In the genomic region with DNA sequence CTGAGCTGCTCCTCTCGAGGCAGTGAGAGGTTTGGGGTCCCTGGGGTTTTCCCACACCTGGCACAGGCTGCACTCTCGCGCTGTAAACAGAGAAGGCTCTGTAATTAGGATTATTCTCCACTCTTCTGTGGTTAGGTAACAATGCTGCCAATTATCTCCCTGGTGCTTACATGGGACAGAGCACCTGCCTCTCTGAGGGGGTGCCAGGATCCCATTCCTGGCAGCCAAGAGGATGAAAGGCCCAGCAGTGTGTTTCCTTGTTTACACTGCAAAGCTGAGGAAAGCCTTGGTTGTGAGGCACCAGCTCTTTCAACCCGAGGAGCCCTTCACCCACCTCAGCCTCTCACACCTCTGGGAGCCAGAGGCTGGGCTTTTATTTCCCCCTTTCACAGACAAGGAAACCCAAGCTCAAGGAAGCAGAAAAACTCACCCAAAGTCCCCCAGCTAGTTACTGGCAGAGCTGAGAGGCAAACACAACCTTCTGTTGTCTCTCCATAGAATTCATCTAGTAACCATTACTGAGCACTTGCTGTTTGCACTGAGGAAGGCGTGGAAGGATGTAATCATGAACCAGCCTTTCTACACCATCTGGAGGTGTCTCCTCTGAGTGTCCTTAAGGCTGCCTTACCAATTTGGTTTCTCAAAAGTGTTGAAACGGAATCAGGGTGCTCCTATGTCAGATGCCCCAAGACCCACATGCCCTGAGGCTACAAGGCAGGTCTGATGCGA, we compare ENCODE assay signal across 11 cellular contexts. TPM values are rescaled to one million over a fixed set of nuclear protein-coding genes. Genes with fewer than 3 reads are reported as not detected.
A peak's percentile ranks its signal among the peaks of the same experiment; 100 is the strongest.
DNase-seq lines count a peak whose midpoint lies in the region; ATAC-seq, FAIRE-seq and TF ChIP-seq lines count a peak whose summit lies in the region.
"Had no signal": no experiment of that assay in that cellular context is flagged by ENCODE, and none has a peak within 500 bp of the region (broad histone marks: within the 10 kb centered on the region; RNA-seq: fewer than 3 reads in every experiment).

No MANE protein-coding gene starts in this region.

- H3K9me3 ChIP-seq in body of pancreas (no peaks in the 10 kb centered on the region), small intestine (ENCODE audit: control insufficient read depth, low read depth) (no peaks in the 10 kb centered on the region)
- H3K9me3 ChIP-seq: ovary, transverse colon had no signal

- H3K4me1 ChIP-seq in body of pancreas (peaks cover 7% of the 10 kb centered on the region), small intestine (ENCODE audit: control insufficient read depth in 2 of 2, insufficient read depth in 1 of 2, low read depth in 1 of 2, low read length in 1 of 2) (no peaks in the 10 kb centered on the region)

- no peaks in the 10 kb centered on the region for H3K27me3 ChIP-seq in body of pancreas
- no peaks in the 10 kb centered on the region for H3K27me3 ChIP-seq in small intestine (ENCODE audit: control insufficient read depth in 2 of 2, insufficient read depth in 2 of 2, low read length in 2 of 2)
- H3K27me3 ChIP-seq: ovary, transverse colon had no signal

- H3K27ac ChIP-seq in body of pancreas (peak overlapping the region in 3 of 4 donors; percentile 21 to 59 (median 58)), small intestine (ENCODE audit: low read depth in 1 of 2, low read length in 1 of 2) (peak overlapping the region in 1 of 2 donors; percentile 1)
- H3K27ac ChIP-seq: ovary, transverse colon had no signal

- WGBS in body of pancreas, 2 donors = 46 to 65% methylated on average over 6 to 7 of the region's 7 CpGs
- WGBS in small intestine, 3 donors = 38 to 55% (median 40%) methylated on average over 7 of the region's 7 CpGs

- no peak overlapping the region for H3K4me3 ChIP-seq in body of pancreas
- H3K4me3 ChIP-seq in small intestine (ENCODE audit: low read depth in 1 of 2, low read length in 2 of 2) = no peak overlapping the region
- H3K4me3 ChIP-seq: ovary, transverse colon had no signal

- peak; percentile 72 for ATAC-seq in body of pancreas
- ATAC-seq in HG02610 (IDR thresholded peaks at IDR 0.05; ENCODE audit: unreplicated experiment) = no peak

- no peak for TF ChIP-seq CTCF in body of pancreas (IDR thresholded peaks at IDR 0.05)

- no peak for FAIRE-seq in small intestine (lab: Jason Lieb, UNC)
- FAIRE-seq: TTC549 had no signal

- intact Hi-C loops in body of pancreas (cut with DNase I) = no loop called here

- no peak for TF ChIP-seq POLR2A in body of pancreas (IDR thresholded peaks at IDR 0.05)

- H3K36me3 ChIP-seq in body of pancreas (replicated peaks in 1 of 2; ENCODE audit: insufficient read depth in 1 of 2, low read depth in 2 of 2) (no peaks in the 10 kb centered on the region), small intestine (ENCODE audit: control insufficient read depth in 2 of 2, insufficient read depth in 2 of 2, low read length in 2 of 2) (no peaks in the 10 kb centered on the region)
- H3K36me3 ChIP-seq: ovary, transverse colon had no signal

- peak; percentile 13 for DNase-seq in stimulated activated CD4-positive, alpha-beta T cell treated with anti-CD3 and anti-CD28 coated beads, Interleukin-15, amount 100 ng/mL, for 24 hours
- DNase-seq in stimulated activated CD4-positive, alpha-beta T cell treated with anti-CD3 and anti-CD28 coated beads, Interleukin-2, amount 100 ng/mL, for 48 hours = no peak
- DNase-seq in NCI-H2196 treated with DMSO at 0.1 percent for 48 hours (lab: John Stamatoyannopoulos, UW; ENCODE audit: unreplicated experiment) (peak; percentile 96), body of pancreas (peak in 2 of 4 donors; percentile 21 to 28), small intestine (no peak), NK-92 (lab: John Stamatoyannopoulos, UW; ENCODE audit: unreplicated experiment) (no peak)
- no peak for DNase-seq in activated CD8-positive, alpha-beta memory T cell treated with anti-CD3 and anti-CD28 coated beads, Interleukin-2, amount 50 U/mL, for 4 hours
- DNase-seq: ovary, transverse colon had no signal

RNA-seq across cellular contexts. Expression of gene PROM1, which starts 39.7 kb away (rescaled TPM):
- 10 to 100 TPM; 23.7 to 24.6 TPM for total RNA-seq in body of pancreas
- 1 to 10 TPM in 2 of 3 donors, under 1 TPM in 1; 0.45 to 8.4 (median 1.1) TPM for polyA plus RNA-seq in small intestine

Comparison
In these comparisons a context has a peak if more than half of its experiments do, and no peak if none do; other contexts are left out.
1. DNase-seq: peak in stimulated activated CD4-positive, alpha-beta T cell treated with anti-CD3 and anti-CD28 coated beads, Interleukin-15, amount 100 ng/mL, for 24 hours (single experiment) and NCI-H2196 treated with DMSO at 0.1 percent for 48 hours (single experiment); none in stimulated activated CD4-positive, alpha-beta T cell treated with anti-CD3 and anti-CD28 coated beads, Interleukin-2, amount 100 ng/mL, for 48 hours (0 of 2), small intestine (single experiment), activated CD8-positive, alpha-beta memory T cell treated with anti-CD3 and anti-CD28 coated beads, Interleukin-2, amount 50 U/mL, for 4 hours (single experiment) and NK-92 (single experiment).